ENCODE assay signal across 32 cellular contexts in the genomic region with DNA sequence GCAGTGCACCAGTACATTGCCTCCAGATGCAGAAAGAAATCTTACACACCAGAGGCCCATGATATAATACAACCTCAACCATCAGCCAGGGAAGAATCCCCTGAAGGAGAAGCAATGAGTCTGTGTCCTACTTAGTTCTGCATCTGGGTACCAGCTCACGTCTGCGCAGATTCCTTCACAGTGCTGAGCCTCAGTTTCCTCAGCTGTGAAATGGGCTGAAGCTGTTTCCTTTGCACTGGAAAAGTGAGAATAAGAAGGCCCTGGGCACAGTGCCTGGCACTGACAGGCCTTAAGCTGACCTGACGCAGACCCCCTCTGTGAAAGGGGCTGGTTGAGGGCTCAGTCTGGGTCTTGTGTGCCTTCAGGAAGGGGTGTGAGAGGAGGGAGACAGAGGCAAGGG. TPM values are rescaled to one million over a fixed set of nuclear protein-coding genes. Genes with fewer than 3 reads are reported as not detected.
"Had no signal": no experiment of that assay in that cellular context is flagged by ENCODE, and none has a peak within 500 bp of the region (broad histone marks: within the 10 kb centered on the region; RNA-seq: fewer than 3 reads in every experiment).

No MANE protein-coding gene starts in this region.

- H3K27ac Mint-ChIP-seq: activated B cell treated with CpG ODN at 0.5 μM for 24 hours; activated CD4-positive, alpha-beta memory T cell treated with anti-CD3 and anti-CD28 coated beads for 36 hours; activated naive CD4-positive, alpha-beta T cell treated with anti-CD3 and anti-CD28 coated beads for 36 hours; activated T-helper 1 cell treated with anti-CD3 and anti-CD28 coated beads, Interleukin-12 subunit alpha, Interleukin-12 subunit beta, Interleukin-2, Interleukin-4 antibody, amounts not matched to agents 30 ng/mL and 10 ng/mL and 1 ng/mL, durations not matched to agents 14 hours and 24 hours and 36 hours; T-cell; T-helper 17 cell had no signal

- H3K4me2 ChIP-seq: KMS-11 had no signal

- H3K36me3 ChIP-seq: adrenal gland, brain microvascular endothelial cell, Peyer's patch had no signal

- H3K27me3 ChIP-seq: adrenal gland, brain microvascular endothelial cell, Peyer's patch had no signal

- H3K27me3 Mint-ChIP-seq: activated CD4-positive, alpha-beta memory T cell treated with anti-CD3 and anti-CD28 coated beads for 36 hours; central memory CD8-positive, alpha-beta T cell; T-cell had no signal

- H3K4me3 Mint-ChIP-seq: activated B cell treated with CpG ODN at 0.5 μM for 24 hours; activated CD4-positive, alpha-beta memory T cell treated with anti-CD3 and anti-CD28 coated beads for 36 hours; activated naive CD4-positive, alpha-beta T cell treated with anti-CD3 and anti-CD28 coated beads for 36 hours; activated T-cell treated with anti-CD3 and anti-CD28 coated beads, Interleukin-2, amount 50 U/mL, for 4 hours; activated T-helper 1 cell treated with anti-CD3 and anti-CD28 coated beads, Interleukin-12 subunit alpha, Interleukin-12 subunit beta, Interleukin-2, Interleukin-4 antibody, amounts not matched to agents 30 ng/mL and 10 ng/mL and 1 ng/mL, durations not matched to agents 14 hours and 24 hours and 36 hours; central memory CD8-positive, alpha-beta T cell; T-cell; T-helper 17 cell had no signal

- H3K4me3 ChIP-seq: adrenal gland, Peyer's patch had no signal

- H3K9me3 Mint-ChIP-seq: activated B cell treated with CpG ODN at 0.5 μM for 24 hours; activated CD4-positive, alpha-beta memory T cell treated with anti-CD3 and anti-CD28 coated beads for 36 hours; activated naive CD4-positive, alpha-beta T cell treated with anti-CD3 and anti-CD28 coated beads for 36 hours; activated naive CD4-positive, alpha-beta T cell treated with anti-CD3 and anti-CD28 coated beads, Interleukin-2, amount 50 U/mL, for 72 hours; activated T-cell treated with anti-CD3 and anti-CD28 coated beads, Interleukin-2, amount 50 U/mL, for 4 hours; activated T-helper 1 cell treated with anti-CD3 and anti-CD28 coated beads, Interleukin-12 subunit alpha, Interleukin-12 subunit beta, Interleukin-2, Interleukin-4 antibody, amounts not matched to agents 30 ng/mL and 10 ng/mL and 1 ng/mL, durations not matched to agents 14 hours and 24 hours and 36 hours; central memory CD8-positive, alpha-beta T cell; T-cell had no signal

- H3K4me1 Mint-ChIP-seq: activated B cell treated with CpG ODN at 0.5 μM for 24 hours; central memory CD8-positive, alpha-beta T cell; T-cell had no signal

- H3K9ac ChIP-seq: KMS-11 had no signal

- H3K4me1 ChIP-seq: adrenal gland, Peyer's patch had no signal

- H3K36me3 Mint-ChIP-seq: activated CD4-positive, alpha-beta memory T cell treated with anti-CD3 and anti-CD28 coated beads for 36 hours; activated naive CD4-positive, alpha-beta T cell treated with anti-CD3 and anti-CD28 coated beads, Interleukin-2, amount 50 U/mL, for 72 hours; T-cell had no signal

- H3K9me3 ChIP-seq: adrenal gland, Peyer's patch had no signal

- DNase-seq: activated B cell treated with CpG ODN at 0.5 μM for 24 hours; activated CD4-positive, alpha-beta memory T cell treated with anti-CD3 and anti-CD28 coated beads for 36 hours; activated CD4-positive, alpha-beta T cell treated with anti-CD3 and anti-CD28 coated beads for 4 hours; activated CD4-positive, alpha-beta T cell treated with anti-CD3 and anti-CD28 coated beads, Interleukin-2, amount 50 U/mL, for 1 hour; activated CD4-positive, CD25-positive, alpha-beta regulatory T cell treated with anti-CD3 and anti-CD28 coated beads, Interleukin-2, amount 50 U/mL, for 72 hours; activated CD8-positive, alpha-beta memory T cell treated with anti-CD3 and anti-CD28 coated beads, Interleukin-2, amount 50 U/mL, for 4 hours; activated gamma-delta T cell treated with Interleukin-2 at 50 U/mL for 16 hours; activated naive CD4-positive, alpha-beta T cell treated with anti-CD3 and anti-CD28 coated beads for 36 hours; activated T-cell treated with anti-CD3 and anti-CD28 coated beads for 4 hours; activated T-cell treated with anti-CD3 and anti-CD28 coated beads, Interleukin-2, amount 50 U/mL, for 4 hours; adrenal gland; brain microvascular endothelial cell; NCI-H1105; NCI-H1436; NCI-H1694; NCI-H1930; NCI-H2081 treated with DMSO at 0.1 percent for 48 hours; NCI-H226; NCI-H446 treated with DMSO at 0.1 percent for 48 hours; PC-3; Peyer's patch; RPMI8226; SIG-M5; T-cell; T-helper 17 cell had no signal

- H3K27ac ChIP-seq: adrenal gland, brain microvascular endothelial cell, KMS-11, Peyer's patch, VCaP had no signal

RNA-seq across cellular contexts. Expression of a gene that starts 20.7 kb away (rescaled TPM):
- total RNA-seq: activated B cell treated with CpG ODN at 0.5 μM for 24 hours; activated naive CD4-positive, alpha-beta T cell treated with anti-CD3 and anti-CD28 coated beads for 36 hours; activated naive CD4-positive, alpha-beta T cell treated with anti-CD3 and anti-CD28 coated beads, Interleukin-2, amount 50 U/mL, for 72 hours; activated T-helper 1 cell treated with anti-CD3 and anti-CD28 coated beads, Interleukin-12 subunit alpha, Interleukin-12 subunit beta, Interleukin-2, Interleukin-4 antibody, amounts not matched to agents 30 ng/mL and 10 ng/mL and 1 ng/mL, durations not matched to agents 14 hours and 24 hours and 36 hours; LHCN-M2; PC-3; Peyer's patch; SK-MEL-5; T-cell; T-helper 17 cell had no signal
